In the genomic region with DNA sequence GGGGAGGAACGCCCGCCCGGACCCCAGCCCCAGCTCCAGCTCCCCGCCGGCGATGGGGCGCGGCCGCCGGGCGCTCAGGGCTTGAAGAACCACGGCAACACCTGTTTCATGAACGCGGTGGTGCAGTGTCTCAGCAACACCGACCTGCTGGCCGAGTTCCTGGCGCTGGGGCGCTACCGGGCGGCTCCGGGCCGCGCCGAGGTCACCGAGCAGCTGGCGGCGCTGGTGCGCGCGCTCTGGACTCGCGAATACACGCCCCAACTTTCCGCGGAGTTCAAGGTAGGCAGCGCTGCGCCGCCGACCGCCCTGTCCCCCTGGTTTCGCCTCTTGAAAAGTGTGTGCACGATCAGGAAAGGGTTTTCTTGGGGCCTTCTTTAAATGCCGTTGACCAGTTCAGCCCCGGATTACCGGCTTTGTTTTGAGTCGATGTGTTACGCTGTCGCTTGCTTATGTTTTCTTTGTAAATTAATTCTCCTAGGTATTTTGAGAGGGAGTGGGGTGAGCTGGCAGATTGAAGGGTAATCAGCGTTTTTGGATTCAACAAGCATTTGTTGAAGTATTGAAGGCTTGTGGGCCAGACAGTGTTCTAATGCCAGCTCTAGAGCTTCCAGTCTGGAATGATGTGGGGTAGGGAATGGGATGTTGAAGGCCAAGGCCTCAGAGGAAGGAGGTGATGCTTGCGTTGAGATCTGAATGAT, we compare ENCODE assay signal across 8 cellular contexts. TPM values are rescaled to one million over a fixed set of nuclear protein-coding genes. Genes with fewer than 3 reads are reported as not detected.
DNase-seq lines count a peak whose midpoint lies in the region; ATAC-seq and TF ChIP-seq lines count a peak whose summit lies in the region.

No MANE protein-coding gene starts in this region.

- ATAC-seq in left lobe of liver, result peak; percentile 68

- no peaks in the 10 kb centered on the region for H3K9me3 Mint-ChIP-seq in MCF 10A (ENCODE audit: unreplicated experiment)
- H3K9me3 Mint-ChIP-seq in stimulated activated naive CD8-positive, alpha-beta T cell treated with anti-CD3 and anti-CD28 coated beads, Interleukin-15, Interleukin-2, amounts not matched to agents 100 ng/mL and 50 ng/mL, for 24 hours, result no peaks in the 10 kb centered on the region

- POLR2A ChIA-PET in MCF 10A (lab: Yijun Ruan, JAX), result interaction anchor here (0.5 to 2.2 kb wide), 10 partner anchors 14 to 238 kb away, joined by 3 to 27 read pairs (median 4); a partner anchor contains a TSS

- TF ChIP-seq CTCF in MCF 10A (IDR thresholded peaks at IDR 0.05; ENCODE audit: unreplicated experiment), result no peak

- intact Hi-C loops in MCF 10A (cut with micrococcal nuclease), result loop anchor here (1.0 kb wide), 1 partner anchor 31 kb away; no protein-coding TSS in a partner anchor

- DNase-seq in stimulated activated CD4-positive, alpha-beta T cell treated with anti-CD3 and anti-CD28 coated beads, Interleukin-12 subunit alpha, Interleukin-12 subunit beta, amount 100 ng/mL, for 4 hours, result peak; percentile 15
- no peak for DNase-seq in stimulated activated CD4-positive, alpha-beta T cell treated with anti-CD3 and anti-CD28 coated beads, Interleukin-2, amount 100 ng/mL, for 48 hours
- DNase-seq in NOMO-1 treated with DMSO at 0.1 percent for 48 hours (lab: John Stamatoyannopoulos, UW; ENCODE audit: unreplicated experiment), result peak; percentile 33
- peak; percentile 66 for DNase-seq in MCF 10A (ENCODE audit: unreplicated experiment)
- peak; percentile 79 for DNase-seq in left lobe of liver (ENCODE audit: low spot score)
- no peak for DNase-seq in HuH-7.5 (ENCODE audit: low spot score)
- DNase-seq in activated effector memory CD4-positive, alpha-beta T cell treated with anti-CD3 and anti-CD28 coated beads, Interleukin-2, amount 50 U/mL, for 16 hours, result no peak

- CTCF ChIA-PET in MCF 10A (lab: Yijun Ruan, JAX), result interaction anchor here (0.5 to 2.1 kb wide), 13 partner anchors 7 to 122 kb away, joined by 3 to 13 read pairs (median 4); a partner anchor contains a TSS

- H3K4me3 Mint-ChIP-seq in MCF 10A (ENCODE audit: unreplicated experiment), result peak overlapping the region; percentile 75
- peak overlapping the region; percentile 75 for H3K4me3 Mint-ChIP-seq in stimulated activated naive CD8-positive, alpha-beta T cell treated with anti-CD3 and anti-CD28 coated beads, Interleukin-15, Interleukin-2, amounts not matched to agents 100 ng/mL and 50 ng/mL, for 24 hours

- peaks cover 20% of the 10 kb centered on the region for H3K4me1 Mint-ChIP-seq in MCF 10A (ENCODE audit: insufficient read depth, unreplicated experiment)
- peaks cover 16% of the 10 kb centered on the region for H3K4me1 Mint-ChIP-seq in stimulated activated naive CD8-positive, alpha-beta T cell treated with anti-CD3 and anti-CD28 coated beads, Interleukin-15, Interleukin-2, amounts not matched to agents 100 ng/mL and 50 ng/mL, for 24 hours (ENCODE audit: low read depth)

- H3K27ac Mint-ChIP-seq in MCF 10A (ENCODE audit: low read depth, unreplicated experiment), result peak overlapping the region; percentile 47
- no peak overlapping the region for H3K27ac Mint-ChIP-seq in stimulated activated naive CD8-positive, alpha-beta T cell treated with anti-CD3 and anti-CD28 coated beads, Interleukin-15, Interleukin-2, amounts not matched to agents 100 ng/mL and 50 ng/mL, for 24 hours

- no peaks in the 10 kb centered on the region for H3K27me3 Mint-ChIP-seq in MCF 10A (ENCODE audit: insufficient read depth, unreplicated experiment)
- H3K27me3 Mint-ChIP-seq in stimulated activated naive CD8-positive, alpha-beta T cell treated with anti-CD3 and anti-CD28 coated beads, Interleukin-15, Interleukin-2, amounts not matched to agents 100 ng/mL and 50 ng/mL, for 24 hours, result peaks cover 55% of the 10 kb centered on the region

- no TSS peak for BruUV-seq in MCF 10A (replicated peaks; lab: Mats Ljungman, UMichigan)

- H3K36me3 Mint-ChIP-seq in MCF 10A (ENCODE audit: insufficient read depth, unreplicated experiment), result no peaks in the 10 kb centered on the region
- H3K36me3 Mint-ChIP-seq in stimulated activated naive CD8-positive, alpha-beta T cell treated with anti-CD3 and anti-CD28 coated beads, Interleukin-15, Interleukin-2, amounts not matched to agents 100 ng/mL and 50 ng/mL, for 24 hours (ENCODE audit: low read depth), result no peaks in the 10 kb centered on the region

RNA-seq across cellular contexts. Expression of a gene that starts 0.7 kb away (rescaled TPM):
- total RNA-seq in MCF 10A (2022) (1.9 and 3.2 TPM in 2 replicates), left lobe of liver (11.8 TPM)

Comparison
In these comparisons a context has a peak if more than half of its experiments do, and no peak if none do; other contexts are left out.
1. DNase-seq: peak in stimulated activated CD4-positive, alpha-beta T cell treated with anti-CD3 and anti-CD28 coated beads, Interleukin-12 subunit alpha, Interleukin-12 subunit beta, amount 100 ng/mL, for 4 hours (single experiment), NOMO-1 treated with DMSO at 0.1 percent for 48 hours (single experiment), MCF 10A (single experiment) and left lobe of liver (single experiment); none in stimulated activated CD4-positive, alpha-beta T cell treated with anti-CD3 and anti-CD28 coated beads, Interleukin-2, amount 100 ng/mL, for 48 hours (0 of 2), HuH-7.5 (single experiment) and activated effector memory CD4-positive, alpha-beta T cell treated with anti-CD3 and anti-CD28 coated beads, Interleukin-2, amount 50 U/mL, for 16 hours (single experiment).